23 cellular contexts compared by ENCODE assay signal in genomic region chr7:16532272-16532671, GRCh38. TPM values are rescaled to one million over a fixed set of nuclear protein-coding genes. Genes with fewer than 3 reads are reported as not detected.
"Had no signal": no experiment of that assay in that cellular context is flagged by ENCODE, and none has a peak within 500 bp of the region (broad histone marks: within the 10 kb centered on the region; RNA-seq: fewer than 3 reads in every experiment).

No MANE protein-coding gene starts in this region.

- H3K9ac ChIP-seq: SK-N-SH had no signal

- H3K9me3 ChIP-seq: SK-N-SH had no signal

- H3K4me2 ChIP-seq: SK-N-SH had no signal

- H3K27ac ChIP-seq: RWPE1 had no signal

- DNase-seq: KBM-7, MV-4-11, NCI-H1048, NCI-H1105, NCI-H1436 treated with DMSO at 0.1 percent for 48 hours, NCI-H1694, NCI-H187 treated with DMSO at 0.1 percent for 48 hours, NCI-H2029 treated with DMSO at 0.1 percent for 48 hours, NCI-H2171, NCI-H524, NCI-H526 treated with DMSO at 0.1 percent for 48 hours, NCI-H774, SHP77, SK-N-SH, SW 1271, T-helper 1 cell had no signal

- ATAC-seq: Panc1 had no signal

RNA-seq across cellular contexts. Expression of gene LRRC72, which starts 5.6 kb away (rescaled TPM):
- total RNA-seq: HT-29, LHCN-M2, MCF 10A, NCI-H460, SK-MEL-5 had no signal
- polyA plus RNA-seq: SK-N-SH had no signal
